8 cellular contexts compared by ENCODE assay signal in genomic region chr15:90184119-90184785, GRCh38. TPM values are rescaled to one million over a fixed set of nuclear protein-coding genes. Genes with fewer than 3 reads are reported as not detected.
A peak's percentile ranks its signal among the peaks of the same experiment; 100 is the strongest.
DNase-seq lines count a peak whose midpoint lies in the region; ATAC-seq and TF ChIP-seq lines count a peak whose summit lies in the region.

No MANE protein-coding gene starts in this region.

- peak overlapping the region; percentile 96 for H2AFZ ChIP-seq in ACC112 (ENCODE audit: low read length, unreplicated experiment)

- no peaks in the 10 kb centered on the region for H3K36me3 ChIP-seq in ACC112 (ENCODE audit: insufficient read depth, low read length)

- H3K27ac ChIP-seq in ACC112 (ENCODE audit: low read depth, low read length) = peak overlapping the region; percentile 36
- peak overlapping the region; percentile 90 for H3K27ac ChIP-seq in right cardiac atrium (ENCODE audit: low read length)

- H3K4me3 ChIP-seq in ACC112 (ENCODE audit: low read depth, low read length) = peak overlapping the region; percentile 85
- H3K4me3 ChIP-seq in right cardiac atrium (ENCODE audit: low read length) = peak overlapping the region; percentile 80

- 13% methylated on average over 27 of the region's 27 CpGs for WGBS in right cardiac atrium

- no peaks in the 10 kb centered on the region for H3K27me3 Mint-ChIP-seq in activated naive CD8-positive, alpha-beta T cell treated with anti-CD3 and anti-CD28 coated beads, Interleukin-2, amount 50 U/mL, for 24 hours

- no peaks in the 10 kb centered on the region for H3K27me3 ChIP-seq in ACC112 (ENCODE audit: insufficient read depth, low read length)
- no peaks in the 10 kb centered on the region for H3K27me3 ChIP-seq in right cardiac atrium (ENCODE audit: control insufficient read depth, insufficient read depth)

- H3K4me1 Mint-ChIP-seq in activated naive CD8-positive, alpha-beta T cell treated with anti-CD3 and anti-CD28 coated beads, Interleukin-2, amount 50 U/mL, for 24 hours = peaks cover 16% of the 10 kb centered on the region

- no peaks in the 10 kb centered on the region for H3K9me3 ChIP-seq in right cardiac atrium (ENCODE audit: control insufficient read depth, low read length)

- peak; percentile 79 for TF ChIP-seq POLR2A in GM18505 (IDR thresholded peaks at IDR 0.05; ENCODE audit: borderline replicate concordance, extremely low read depth, insufficient read depth, insufficient read length)

- H3K9me3 Mint-ChIP-seq in activated naive CD8-positive, alpha-beta T cell treated with anti-CD3 and anti-CD28 coated beads, Interleukin-2, amount 50 U/mL, for 24 hours = no peaks in the 10 kb centered on the region

- peak; percentile 42 for ATAC-seq in GM18505 (IDR thresholded peaks at IDR 0.05; ENCODE audit: unreplicated experiment)
- peak; percentile 60 for ATAC-seq in HG02885 (IDR thresholded peaks at IDR 0.05; ENCODE audit: poor library complexity, unreplicated experiment)
- ATAC-seq in activated naive CD8-positive, alpha-beta T cell treated with anti-CD3 and anti-CD28 coated beads, Interleukin-2, amount 50 U/mL, for 24 hours = peak; percentile 13
- peak; percentile 88 to 89 for ATAC-seq in right cardiac atrium

- no peaks in the 10 kb centered on the region for H3K79me2 ChIP-seq in ACC112 (ENCODE audit: control insufficient read depth, insufficient read depth, low read length, unreplicated experiment)

- H3K36me3 Mint-ChIP-seq in activated naive CD8-positive, alpha-beta T cell treated with anti-CD3 and anti-CD28 coated beads, Interleukin-2, amount 50 U/mL, for 24 hours (ENCODE audit: low read depth) = no peaks in the 10 kb centered on the region

- peak; percentile 64 to 80 for DNase-seq in NCI-H526 (lab: John Stamatoyannopoulos, UW)
- peak; percentile 15 for DNase-seq in activated naive CD8-positive, alpha-beta T cell treated with anti-CD3 and anti-CD28 coated beads, Interleukin-2, amount 50 U/mL, for 24 hours
- DNase-seq in right cardiac atrium = peak; percentile 88 to 94 (median 89)
- peak; percentile 77 for DNase-seq in putamen (ENCODE audit: low spot score)
- DNase-seq in NCI-H446 treated with DMSO at 0.1 percent for 48 hours (lab: John Stamatoyannopoulos, UW) = no peak

- H3K27ac Mint-ChIP-seq in activated naive CD8-positive, alpha-beta T cell treated with anti-CD3 and anti-CD28 coated beads, Interleukin-2, amount 50 U/mL, for 24 hours = peak overlapping the region; percentile 45

- intact Hi-C loops in right cardiac atrium (cut with DNase I) = no loop called here

- H3K4me3 Mint-ChIP-seq in activated naive CD8-positive, alpha-beta T cell treated with anti-CD3 and anti-CD28 coated beads, Interleukin-2, amount 50 U/mL, for 24 hours = peak overlapping the region; percentile 63

- H3K4me1 ChIP-seq in ACC112 (ENCODE audit: control insufficient read depth, insufficient read depth, low read length, unreplicated experiment) = peaks cover 10% of the 10 kb centered on the region
- no peaks in the 10 kb centered on the region for H3K4me1 ChIP-seq in right cardiac atrium (ENCODE audit: control insufficient read depth, insufficient read depth, low read length)

RNA-seq across cellular contexts. Expression of gene SEMA4B, which starts 16.9 kb away (rescaled TPM):
- 10 to 100 TPM; 32.6 to 39.6 (median 33.5) TPM for total RNA-seq in right cardiac atrium
- polyA plus RNA-seq in right cardiac atrium = 16.4 TPM

RNA-seq across cellular contexts. Expression of gene CIB1, which starts 49.5 kb away (rescaled TPM):
- total RNA-seq in right cardiac atrium = 10 to 100 TPM; 69.5 to 70.7 (median 70.1) TPM
- 95.8 TPM for polyA plus RNA-seq in right cardiac atrium

RNA-seq across cellular contexts. Expression of gene GDPGP1, which starts 49.8 kb away (rescaled TPM):
- 10 to 100 TPM; 10.6 to 20.5 (median 15.6) TPM for total RNA-seq in right cardiac atrium
- 6.5 TPM for polyA plus RNA-seq in right cardiac atrium

Comparison
In these comparisons a context has a peak if more than half of its experiments do, and no peak if none do; other contexts are left out.
1. ATAC-seq: peak in every context shown above with its lines; median percentile 88 in right cardiac atrium; 60 in HG02885; 42 in GM18505; 13 in activated naive CD8-positive, alpha-beta T cell treated with anti-CD3 and anti-CD28 coated beads, Interleukin-2, amount 50 U/mL, for 24 hours.